ENCODE assay signal across 20 cellular contexts in the genomic region with DNA sequence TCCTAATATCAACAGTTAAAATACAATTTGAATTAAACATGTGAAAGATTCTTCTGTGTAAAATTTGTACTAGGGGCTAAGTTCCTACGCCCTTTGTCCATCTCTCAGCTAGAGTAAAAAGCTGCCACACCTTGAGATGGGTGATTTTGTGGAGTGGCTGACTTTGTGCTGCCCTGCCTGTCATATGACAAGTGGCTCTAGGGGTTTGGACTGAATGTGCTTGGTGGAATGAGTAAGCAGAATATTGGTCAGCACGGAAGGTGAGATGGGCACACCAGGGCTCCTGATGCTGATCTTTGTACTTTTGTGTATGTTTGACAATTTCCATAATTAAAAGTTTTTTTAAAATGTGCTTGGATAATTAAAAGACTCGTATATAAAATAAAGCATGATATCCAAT.
A peak's percentile ranks its signal among the peaks of the same experiment; 100 is the strongest.
DNase-seq lines count a peak whose midpoint lies in the region; TF ChIP-seq lines count a peak whose summit lies in the region.
"Had no signal": no experiment of that assay in that cellular context is flagged by ENCODE, and none has a peak within 500 bp of the region (broad histone marks: within the 10 kb centered on the region; RNA-seq: fewer than 3 reads in every experiment).

No MANE protein-coding gene starts in this region.

- 94% methylated on average over 3 of the region's 3 CpGs for whole genome bisulfite sequencing in liver
- WGBS in thyroid gland, 2 donors = 75 to 79% methylated on average over 3 of the region's 3 CpGs

- no peaks in the 10 kb centered on the region for H3K27me3 Mint-ChIP-seq in MCF 10A (ENCODE audit: insufficient read depth, unreplicated experiment)
- H3K27me3 Mint-ChIP-seq: T-cell had no signal

- H3K36me3 Mint-ChIP-seq in MCF 10A (ENCODE audit: insufficient read depth, unreplicated experiment) = peaks cover 6% of the 10 kb centered on the region
- H3K36me3 Mint-ChIP-seq: T-cell had no signal

- no peaks in the 10 kb centered on the region for H3K4me1 ChIP-seq in breast epithelium
- H3K4me1 ChIP-seq in liver (ENCODE audit: control insufficient read depth in 4 of 4, insufficient read depth in 4 of 4, low read length in 3 of 4) = no peaks in the 10 kb centered on the region
- H3K4me1 ChIP-seq in thyroid gland = peaks cover 4 to 29% of the 10 kb centered on the region in 2 donors
- H3K4me1 ChIP-seq: tibial nerve had no signal

- peak overlapping the region; percentile 12 for H3K4me3 Mint-ChIP-seq in MCF 10A (ENCODE audit: unreplicated experiment)
- H3K4me3 Mint-ChIP-seq: nephron, T-cell, WTC11 had no signal

- H3K27ac ChIP-seq in breast epithelium = no peak overlapping the region
- H3K27ac ChIP-seq in liver (ENCODE audit: low read depth in 1 of 2, low read length in 2 of 2) = no peak overlapping the region
- H3K27ac ChIP-seq in thyroid gland = peak overlapping the region; percentile 60 to 70 (median 69)
- H3K27ac ChIP-seq: esophagus squamous epithelium, tibial nerve had no signal

- no peak for TF ChIP-seq CTCF in MCF 10A (IDR thresholded peaks at IDR 0.05; ENCODE audit: unreplicated experiment)
- TF ChIP-seq CTCF in breast epithelium (IDR thresholded peaks at IDR 0.05) = no peak
- TF ChIP-seq CTCF in liver (IDR thresholded peaks at IDR 0.05; ENCODE audit: low read depth, low read length, missing input control) = no peak
- no peak for TF ChIP-seq CTCF in thyroid gland (IDR thresholded peaks at IDR 0.05)

- intact Hi-C loops in MCF 10A (cut with micrococcal nuclease) (loop anchor here (5.0 kb wide), 1 partner anchor 42 kb away; no protein-coding TSS in a partner anchor), breast epithelium (cut with DNase I; ENCODE audit: low total_unique reads) (no loop called here), thyroid gland (cut with DNase I) (no loop called here)

- no peak overlapping the region for H3K9ac ChIP-seq in liver (ENCODE audit: low read depth in 1 of 2, low read length in 2 of 2)

- no peaks in the 10 kb centered on the region for H3K36me3 ChIP-seq in breast epithelium
- H3K36me3 ChIP-seq in liver (ENCODE audit: control insufficient read depth in 4 of 4, insufficient read depth in 3 of 4, low read depth in 1 of 4, low read length in 3 of 4) = no peaks in the 10 kb centered on the region
- H3K36me3 ChIP-seq in thyroid gland = no peaks in the 10 kb centered on the region
- H3K36me3 ChIP-seq: esophagus squamous epithelium, tibial nerve had no signal

- H3K4me1 Mint-ChIP-seq in MCF 10A (ENCODE audit: insufficient read depth, unreplicated experiment) = peaks cover 25% of the 10 kb centered on the region
- H3K4me1 Mint-ChIP-seq: nephron had no signal

- CTCF ChIA-PET in MCF 10A (lab: Yijun Ruan, JAX) = interaction anchor here (0.5 to 1.1 kb wide), 2 partner anchors 130 to 175 kb away, joined by 3 read pairs; no protein-coding TSS in a partner anchor

- H3K9me3 ChIP-seq in breast epithelium = peaks cover 0 to 8% of the 10 kb centered on the region in 2 donors
- H3K9me3 ChIP-seq in liver (ENCODE audit: control insufficient read depth in 4 of 4, low read length in 3 of 4) = peaks cover 0 to 2% (median 0%) of the 10 kb centered on the region in 4 donors
- no peaks in the 10 kb centered on the region for H3K9me3 ChIP-seq in thyroid gland

- no peak overlapping the region for H3K4me3 ChIP-seq in breast epithelium
- H3K4me3 ChIP-seq in liver (ENCODE audit: low read depth in 1 of 3, low read length in 3 of 3) = no peak overlapping the region
- no peak overlapping the region for H3K4me3 ChIP-seq in thyroid gland (replicated peaks in 1 of 3)
- H3K4me3 ChIP-seq: esophagus squamous epithelium, tibial nerve had no signal

- peak in 1 of 2 donors; percentile 5 for TF ChIP-seq RAD21 in liver (IDR thresholded peaks at IDR 0.05)

- DNase-seq in MCF 10A (ENCODE audit: unreplicated experiment) (no peak), breast epithelium (ENCODE audit: low spot score in 2 of 2) (no peak), amniotic epithelial cell (ENCODE audit: low read depth) (peak; percentile 16), thyroid gland (peak; percentile 72 to 74), NCI-H1048 (lab: John Stamatoyannopoulos, UW) (no peak), NCI-H524 treated with DMSO at 0.1 percent for 48 hours (lab: John Stamatoyannopoulos, UW) (no peak)
- no peak for DNase-seq in stimulated activated CD4-positive, alpha-beta T cell treated with anti-CD3 and anti-CD28 coated beads, Interleukin-15, amount 100 ng/mL, for 24 hours
- DNase-seq: C1 segment of cervical spinal cord; central memory CD4-positive, alpha-beta T cell; DMS153; esophagus squamous epithelium; glutamatergic neuron; NCI-H1694; NCI-H345; stimulated activated naive CD4-positive, alpha-beta T cell; T-cell had no signal

- BruUV-seq in MCF 10A (replicated peaks; lab: Mats Ljungman, UMichigan) = no TSS peak

- H3K27me3 ChIP-seq in breast epithelium = no peaks in the 10 kb centered on the region
- H3K27me3 ChIP-seq in liver (ENCODE audit: control insufficient read depth in 4 of 4, insufficient read depth in 4 of 4, low read length in 3 of 4) = no peaks in the 10 kb centered on the region
- H3K27me3 ChIP-seq in thyroid gland = no peaks in the 10 kb centered on the region
- H3K27me3 ChIP-seq: esophagus squamous epithelium, tibial nerve had no signal

- no peak for TF ChIP-seq POLR2A in breast epithelium (IDR thresholded peaks at IDR 0.05)
- TF ChIP-seq POLR2A in thyroid gland (IDR thresholded peaks at IDR 0.05) = peak in 1 of 2 donors; percentile 62

- peak overlapping the region; percentile 96 for H3K27ac Mint-ChIP-seq in MCF 10A (ENCODE audit: low read depth, unreplicated experiment)
- H3K27ac Mint-ChIP-seq: nephron, WTC11 had no signal

- H3K9me3 Mint-ChIP-seq in MCF 10A (ENCODE audit: unreplicated experiment) = no peaks in the 10 kb centered on the region

- POLR2A ChIA-PET in MCF 10A (lab: Yijun Ruan, JAX) = interaction anchor here (0.7 to 10.9 kb wide), 8 partner anchors 10 to 167 kb away, joined by 3 to 107 read pairs (median 6); no protein-coding TSS in a partner anchor

TF ChIP-seq in liver, 16 proteins besides CTCF, POLR2A, EP300 and RAD21:
- no peak for TF ChIP-seq JUND (IDR thresholded peaks at IDR 0.05)
- no peak for TF ChIP-seq EGR1 (IDR thresholded peaks at IDR 0.05; ENCODE audit: low read depth in 2 of 2)
- TF ChIP-seq RXRA (IDR thresholded peaks at IDR 0.05) = no peak
- no peak for TF ChIP-seq MAX (IDR thresholded peaks at IDR 0.05)
- no peak for TF ChIP-seq NR2F2 (IDR thresholded peaks at IDR 0.05)
- TF ChIP-seq HNF4G (IDR thresholded peaks at IDR 0.05) = peak; percentile 11
- no peak for TF ChIP-seq GABPA (IDR thresholded peaks at IDR 0.05 in 1 of 2, conservative IDR thresholded peaks at IDR 0.05 in 1 of 2)
- TF ChIP-seq SP1 (IDR thresholded peaks at IDR 0.05) = no peak
- no peak for TF ChIP-seq YY1 (IDR thresholded peaks at IDR 0.05)
- TF ChIP-seq TAF1 (conservative IDR thresholded peaks at IDR 0.05) = no peak
- TF ChIP-seq, protein P1, sequence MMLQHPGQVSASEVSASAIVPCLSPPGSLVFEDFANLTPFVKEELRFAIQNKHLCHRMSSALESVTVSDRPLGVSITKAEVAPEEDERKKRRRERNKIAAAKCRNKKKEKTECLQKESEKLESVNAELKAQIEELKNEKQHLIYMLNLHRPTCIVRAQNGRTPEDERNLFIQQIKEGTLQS (IDR thresholded peaks at IDR 0.05) = no peak
- no peak for TF ChIP-seq FOXA2 (IDR thresholded peaks at IDR 0.05)
- TF ChIP-seq, protein P2, sequence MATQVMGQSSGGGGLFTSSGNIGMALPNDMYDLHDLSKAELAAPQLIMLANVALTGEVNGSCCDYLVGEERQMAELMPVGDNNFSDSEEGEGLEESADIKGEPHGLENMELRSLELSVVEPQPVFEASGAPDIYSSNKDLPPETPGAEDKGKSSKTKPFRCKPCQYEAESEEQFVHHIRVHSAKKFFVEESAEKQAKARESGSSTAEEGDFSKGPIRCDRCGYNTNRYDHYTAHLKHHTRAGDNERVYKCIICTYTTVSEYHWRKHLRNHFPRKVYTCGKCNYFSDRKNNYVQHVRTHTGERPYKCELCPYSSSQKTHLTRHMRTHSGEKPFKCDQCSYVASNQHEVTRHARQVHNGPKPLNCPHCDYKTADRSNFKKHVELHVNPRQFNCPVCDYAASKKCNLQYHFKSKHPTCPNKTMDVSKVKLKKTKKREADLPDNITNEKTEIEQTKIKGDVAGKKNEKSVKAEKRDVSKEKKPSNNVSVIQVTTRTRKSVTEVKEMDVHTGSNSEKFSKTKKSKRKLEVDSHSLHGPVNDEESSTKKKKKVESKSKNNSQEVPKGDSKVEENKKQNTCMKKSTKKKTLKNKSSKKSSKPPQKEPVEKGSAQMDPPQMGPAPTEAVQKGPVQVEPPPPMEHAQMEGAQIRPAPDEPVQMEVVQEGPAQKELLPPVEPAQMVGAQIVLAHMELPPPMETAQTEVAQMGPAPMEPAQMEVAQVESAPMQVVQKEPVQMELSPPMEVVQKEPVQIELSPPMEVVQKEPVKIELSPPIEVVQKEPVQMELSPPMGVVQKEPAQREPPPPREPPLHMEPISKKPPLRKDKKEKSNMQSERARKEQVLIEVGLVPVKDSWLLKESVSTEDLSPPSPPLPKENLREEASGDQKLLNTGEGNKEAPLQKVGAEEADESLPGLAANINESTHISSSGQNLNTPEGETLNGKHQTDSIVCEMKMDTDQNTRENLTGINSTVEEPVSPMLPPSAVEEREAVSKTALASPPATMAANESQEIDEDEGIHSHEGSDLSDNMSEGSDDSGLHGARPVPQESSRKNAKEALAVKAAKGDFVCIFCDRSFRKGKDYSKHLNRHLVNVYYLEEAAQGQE (IDR thresholded peaks at IDR 0.05) = no peak
- peak; percentile 8 to 35 for TF ChIP-seq HNF4A (conservative IDR thresholded peaks at IDR 0.05)
- no peak for TF ChIP-seq ZBTB33 (IDR thresholded peaks at IDR 0.05)
- no peak for TF ChIP-seq FOXA1 (IDR thresholded peaks at IDR 0.05)

Comparison
In these comparisons a context has a peak if more than half of its experiments do, and no peak if none do; other contexts are left out.
1. DNase-seq: peak in amniotic epithelial cell (single experiment) and thyroid gland (2 of 2); none in MCF 10A (single experiment), breast epithelium (0 of 2), stimulated activated CD4-positive, alpha-beta T cell treated with anti-CD3 and anti-CD28 coated beads, Interleukin-15, amount 100 ng/mL, for 24 hours (single experiment), NCI-H1048 (single experiment) and NCI-H524 treated with DMSO at 0.1 percent for 48 hours (single experiment).
2. H3K27ac ChIP-seq: peak in thyroid gland (3 of 3); none in breast epithelium (0 of 2) and liver (0 of 2).